In genomic region chr12:5407457-5407856, GRCh38 we compare ENCODE assay signal across 19 cellular contexts. TPM values are rescaled to one million over a fixed set of nuclear protein-coding genes. Genes with fewer than 3 reads are reported as not detected.
"Had no signal": no experiment of that assay in that cellular context is flagged by ENCODE, and none has a peak within 500 bp of the region (broad histone marks: within the 10 kb centered on the region; RNA-seq: fewer than 3 reads in every experiment).

No MANE protein-coding gene starts in this region.

- H3K27me3 ChIP-seq: gastrocnemius medialis, sigmoid colon had no signal

- H3K9me3 ChIP-seq: gastrocnemius medialis, lower lobe of right lung, pancreas, upper lobe of right lung had no signal

- H3K36me3 ChIP-seq: gastrocnemius medialis, heart left ventricle, lower lobe of right lung, pancreas, sigmoid colon, thoracic aorta, upper lobe of right lung had no signal

- H3K9me3 Mint-ChIP-seq: activated CD4-positive, alpha-beta T cell treated with anti-CD3 and anti-CD28 coated beads, Interleukin-2, amount 10 ng/mL, durations not matched to agents 7 days and 5 days; activated T-cell treated with anti-CD3 and anti-CD28 coated beads, Interleukin-2, amount 50 U/mL, for 72 hours had no signal

- H3K4me3 Mint-ChIP-seq: activated CD4-positive, alpha-beta T cell treated with anti-CD3 and anti-CD28 coated beads, Interleukin-2, amount 10 ng/mL, durations not matched to agents 7 days and 5 days; activated naive CD8-positive, alpha-beta T cell treated with anti-CD3 and anti-CD28 coated beads for 36 hours; activated T-cell treated with anti-CD3 and anti-CD28 coated beads, Interleukin-2, amount 50 U/mL, for 72 hours; WTC11 had no signal

- H3K27ac ChIP-seq: epithelial cell of prostate, gastrocnemius medialis, heart left ventricle, lower lobe of right lung, pancreas, sigmoid colon, thoracic aorta, upper lobe of right lung had no signal

- H3K27ac Mint-ChIP-seq: activated CD4-positive, alpha-beta T cell treated with anti-CD3 and anti-CD28 coated beads, Interleukin-2, amount 10 ng/mL, durations not matched to agents 7 days and 5 days; activated naive CD8-positive, alpha-beta T cell treated with anti-CD3 and anti-CD28 coated beads for 36 hours; activated T-cell treated with anti-CD3 and anti-CD28 coated beads, Interleukin-2, amount 50 U/mL, for 72 hours; WTC11 had no signal

- H3K36me3 Mint-ChIP-seq: activated naive CD8-positive, alpha-beta T cell treated with anti-CD3 and anti-CD28 coated beads for 36 hours had no signal

- H3K4me1 Mint-ChIP-seq: activated CD4-positive, alpha-beta T cell treated with anti-CD3 and anti-CD28 coated beads, Interleukin-2, amount 10 ng/mL, durations not matched to agents 7 days and 5 days; activated naive CD8-positive, alpha-beta T cell treated with anti-CD3 and anti-CD28 coated beads for 36 hours had no signal

- DNase-seq: activated CD4-positive, alpha-beta T cell treated with anti-CD3 and anti-CD28 coated beads, Interleukin-2, amount 10 ng/mL, durations not matched to agents 7 days and 5 days; activated CD8-positive, alpha-beta memory T cell treated with anti-CD3 and anti-CD28 coated beads, Interleukin-2, amount 50 U/mL, for 48 hours; activated gamma-delta T cell treated with Interleukin-2 at 50 U/mL for 16 hours; activated naive CD8-positive, alpha-beta T cell treated with anti-CD3 and anti-CD28 coated beads for 36 hours; activated T-cell treated with anti-CD3 and anti-CD28 coated beads, Interleukin-2, amount 50 U/mL, for 72 hours; effector memory CD4-positive, alpha-beta T cell; gastrocnemius medialis; heart left ventricle; left cardiac atrium; lower lobe of right lung; pancreas; sigmoid colon; stimulated activated CD4-positive, alpha-beta T cell treated with anti-CD3 and anti-CD28 coated beads, Interleukin-12 subunit alpha, Interleukin-12 subunit beta, amount 100 ng/mL, for 4 hours; stimulated activated CD4-positive, alpha-beta T cell treated with anti-CD3 and anti-CD28 coated beads, Interleukin-2, amount 100 ng/mL, for 24 hours; upper lobe of right lung had no signal

- H3K4me3 ChIP-seq: gastrocnemius medialis, heart left ventricle, lower lobe of right lung, pancreas, sigmoid colon, thoracic aorta, upper lobe of right lung had no signal

- H3K4me1 ChIP-seq: lower lobe of right lung, pancreas, upper lobe of right lung had no signal

- ATAC-seq: activated T-cell treated with anti-CD3 and anti-CD28 coated beads, Interleukin-2, amount 50 U/mL, for 72 hours; heart left ventricle; left cardiac atrium; lower lobe of right lung; pancreas; upper lobe of right lung; WTC11 had no signal

RNA-seq across cellular contexts. Expression of gene NTF3, which starts 24.5 kb away (rescaled TPM):
- total RNA-seq: activated CD4-positive, alpha-beta T cell treated with anti-CD3 and anti-CD28 coated beads, Interleukin-2, amount 10 ng/mL, durations not matched to agents 7 days and 5 days; activated naive CD8-positive, alpha-beta T cell treated with anti-CD3 and anti-CD28 coated beads for 36 hours; activated T-cell treated with anti-CD3 and anti-CD28 coated beads, Interleukin-2, amount 50 U/mL, for 72 hours; pancreas; T-helper 1 cell treated with Interleukin-12 subunit alpha and Interleukin-12 subunit beta and Interleukin-4 antibody, amounts not matched to agents 30 ng/mL and 1 ng/mL, for 36 hours had no signal
